ENCODE assay signal across 8 cellular contexts in the genomic region with DNA sequence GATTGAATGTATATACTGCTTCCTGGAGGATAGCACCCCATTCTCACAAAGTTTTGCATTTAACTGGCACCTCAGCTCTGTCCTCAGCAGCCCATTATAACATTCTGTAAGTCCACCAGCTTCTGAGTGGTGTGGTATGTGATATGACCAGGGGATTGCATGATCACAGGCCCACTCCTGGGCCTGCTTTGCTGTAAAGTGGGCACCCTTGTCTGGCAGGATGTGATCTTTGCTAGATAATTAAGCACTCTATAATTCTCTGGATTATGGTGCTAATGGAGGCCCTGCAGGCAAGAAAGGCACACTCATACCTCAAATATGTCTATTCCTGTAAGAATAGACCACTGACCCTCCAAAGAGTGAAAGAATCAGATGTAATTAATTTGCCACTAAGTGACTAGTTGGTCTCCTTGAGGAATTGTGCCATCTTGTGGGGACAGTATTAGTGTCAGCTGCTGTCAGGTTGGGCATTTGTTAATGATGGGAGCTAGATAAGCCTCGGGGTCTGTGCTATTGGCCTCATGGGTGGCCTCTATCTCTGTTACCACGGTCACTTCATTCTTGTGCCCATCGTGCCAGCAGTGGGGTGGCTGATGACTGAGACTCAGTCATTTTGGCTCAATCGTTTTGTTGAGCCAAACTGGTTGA. TPM values are rescaled to one million over a fixed set of nuclear protein-coding genes. Genes with fewer than 3 reads are reported as not detected.
DNase-seq lines count a peak whose midpoint lies in the region; ATAC-seq and TF ChIP-seq lines count a peak whose summit lies in the region.

No MANE protein-coding gene starts in this region.

- H3K9me3 ChIP-seq in vagina: no peaks in the 10 kb centered on the region

- no peaks in the 10 kb centered on the region for H3K4me1 ChIP-seq in vagina

- ATAC-seq in HG02678 (IDR thresholded peaks at IDR 0.05; ENCODE audit: unreplicated experiment): peak; percentile 79

- H3K27ac ChIP-seq in vagina: no peak overlapping the region

- intact Hi-C loops in vagina (cut with DNase I): no loop called here

- no peak for TF ChIP-seq POLR2A in vagina (IDR thresholded peaks at IDR 0.05)

- H3K4me3 ChIP-seq in AG09309 (ENCODE audit: control insufficient read depth, low read depth, low read length) (no peak overlapping the region), vagina (no peak overlapping the region)

- H3K27me3 ChIP-seq in vagina: no peaks in the 10 kb centered on the region

- TF ChIP-seq CTCF in AG09309 (IDR thresholded peaks at IDR 0.05; ENCODE audit: control insufficient read depth, insufficient read depth, low read depth, low read length, missing control alignments) (peak; percentile 47), GM10266 (IDR thresholded peaks at IDR 0.05; ENCODE audit: control insufficient read depth, insufficient read depth, low read depth, missing control alignments) (peak; percentile 63), vagina (IDR thresholded peaks at IDR 0.05) (no peak)

- DNase-seq in AG09309 (ENCODE audit: low read depth): peak; percentile 4
- peak; percentile 30 for DNase-seq in GM10266 (ENCODE audit: extremely low spot score)
- peak; percentile 41 to 76 for DNase-seq in NCI-H526 (lab: John Stamatoyannopoulos, UW)
- peak; percentile 7 for DNase-seq in central memory CD4-positive, alpha-beta T cell
- DNase-seq in myocyte (ENCODE audit: low read depth): peak; percentile 64
- no peak for DNase-seq in dedifferentiated amniotic fluid mesenchymal stem cell (ENCODE audit: extremely low spot score)
- DNase-seq in vagina (ENCODE audit: extremely low spot score in 2 of 2): no peak

- H3K36me3 ChIP-seq in vagina: no peaks in the 10 kb centered on the region

RNA-seq across cellular contexts. Expression of gene CFI, which starts 2.2 kb away (rescaled TPM):
- total RNA-seq in myocyte (1.4 and 1.5 TPM in 2 replicates), vagina (15.0 TPM)
- not detected for polyA plus RNA-seq in myocyte (2012)

RNA-seq across cellular contexts. Expression of gene GAR1, which starts 11.5 kb away (rescaled TPM):
- total RNA-seq in myocyte: 11.9 and 18.1 TPM in 2 replicates
- 33.5 TPM for polyA plus RNA-seq in myocyte (2012)
- total RNA-seq in vagina: 6.4 TPM

RNA-seq across cellular contexts. Expression of gene RRH, which starts 23.7 kb away (rescaled TPM):
- total RNA-seq in myocyte (0.08 TPM in 1 of 2 replicates, not detected in the other), vagina (not detected)
- polyA plus RNA-seq in myocyte (2012): 0.05 TPM

RNA-seq across cellular contexts. Expression of gene LRIT3, which starts 43.9 kb away (rescaled TPM):
- 0.03 TPM in 1 of 2 replicates, not detected in the other for total RNA-seq in myocyte
- 0.06 TPM for polyA plus RNA-seq in myocyte (2012)
- not detected for total RNA-seq in vagina

Comparison
In these comparisons a context has a peak if more than half of its experiments do, and no peak if none do; other contexts are left out.
1. DNase-seq: peak in AG09309 (single experiment), GM10266 (single experiment), NCI-H526 (2 of 2), central memory CD4-positive, alpha-beta T cell (single experiment) and myocyte (single experiment); none in dedifferentiated amniotic fluid mesenchymal stem cell (single experiment) and vagina (0 of 2).
2. CTCF ChIP-seq: peak in AG09309 (single experiment) and GM10266 (single experiment); none in vagina (0 of 3).